ENCODE assay signal across 12 cellular contexts in genomic region chr7:37921876-37922275, GRCh38. TPM values are rescaled to one million over a fixed set of nuclear protein-coding genes. Genes with fewer than 3 reads are reported as not detected.
A peak's percentile ranks its signal among the peaks of the same experiment; 100 is the strongest.
DNase-seq lines count a peak whose midpoint lies in the region; ATAC-seq, FAIRE-seq and TF ChIP-seq lines count a peak whose summit lies in the region.
"Had no signal": no experiment of that assay in that cellular context is flagged by ENCODE, and none has a peak within 500 bp of the region (broad histone marks: within the 10 kb centered on the region; RNA-seq: fewer than 3 reads in every experiment).

No MANE protein-coding gene starts in this region.

- intact Hi-C loops in naive thymus-derived CD4-positive, alpha-beta T cell (cut with micrococcal nuclease) = no loop called here
- intact Hi-C loops in testis (cut with DNase I; ENCODE audit: low total_unique reads) = no loop called here

- TF ChIP-seq RAD21 in A549 (conservative IDR thresholded peaks at IDR 0.05 in 1 of 2, IDR thresholded peaks at IDR 0.05 in 1 of 2) = no peak

- peak overlapping the region in 6 of 10 donors; percentile 8 to 83 (median 36) for H3K4me3 Mint-ChIP-seq in naive thymus-derived CD4-positive, alpha-beta T cell

- CTCF ChIA-PET in A549 (lab: Yijun Ruan, JAX) = interaction anchor here (0.6 to 6.6 kb wide), 8 partner anchors 11 to 377 kb away, joined by 3 to 159 read pairs (median 4); no protein-coding TSS in a partner anchor
- CTCF ChIA-PET in naive thymus-derived CD4-positive, alpha-beta T cell (lab: Charles Lee) = no interaction called here

- peaks cover 45 to 59% (median 56%) of the 10 kb centered on the region in 5 donors for H3K27me3 Mint-ChIP-seq in naive thymus-derived CD4-positive, alpha-beta T cell

- H3K9me3 Mint-ChIP-seq in naive thymus-derived CD4-positive, alpha-beta T cell = peaks cover 0 to 10% (median 8%) of the 10 kb centered on the region in 11 donors

- H3K27ac ChIP-seq in A549 = peak overlapping the region; percentile 98 to 99
- H3K27ac ChIP-seq in HUES48 (ENCODE audit: low read depth, low read length) = no peak overlapping the region
- H3K27ac ChIP-seq in coronary artery = no peak overlapping the region
- H3K27ac ChIP-seq in naive thymus-derived CD4-positive, alpha-beta T cell (ENCODE audit: low read depth, low read length) = no peak overlapping the region
- H3K27ac ChIP-seq in testis = peak overlapping the region in 1 of 2 donors; percentile 91

- H3K4me1 Mint-ChIP-seq in naive thymus-derived CD4-positive, alpha-beta T cell = peaks cover 5 to 25% (median 16%) of the 10 kb centered on the region in 7 donors

- no peak for FAIRE-seq in A549 (lab: Jason Lieb, UNC)

- H3K36me3 ChIP-seq in HUES48 (ENCODE audit: control insufficient read depth, insufficient read depth, low read length) = no peaks in the 10 kb centered on the region
- H3K36me3 ChIP-seq in naive thymus-derived CD4-positive, alpha-beta T cell (ENCODE audit: control insufficient read depth in 2 of 3, insufficient read depth in 3 of 3, low read length in 3 of 3) = no peaks in the 10 kb centered on the region
- H3K36me3 ChIP-seq in testis (ENCODE audit: low read depth, missing control alignments) = no peaks in the 10 kb centered on the region
- H3K36me3 ChIP-seq: brain microvascular endothelial cell had no signal

- POLR2A ChIA-PET in A549 (lab: Yijun Ruan, JAX) = interaction anchor here (0.8 to 2.7 kb wide), 4 partner anchors 9 to 294 kb away, joined by 4 to 11 read pairs (median 8); partner anchors contain the start of gene STARD3NL
- POLR2A ChIA-PET in naive thymus-derived CD4-positive, alpha-beta T cell (lab: Charles Lee) = no interaction called here

- WGBS in A549 (ENCODE audit: missing lambda C conversion rate) = 16% methylated on average over 4 of the region's 4 CpGs
- WGBS in testis, 2 donors = 37 to 48% methylated on average over 4 of the region's 4 CpGs

- TF ChIP-seq CTCF in A549 (IDR thresholded peaks at IDR 0.05) (no peak), coronary artery (IDR thresholded peaks at IDR 0.05) (no peak), testis (IDR thresholded peaks at IDR 0.05) (no peak)

- no peak for DNase-seq in A549 (ENCODE audit: low read depth in 1 of 2, low spot score in 1 of 2)
- no peak for DNase-seq in coronary artery (ENCODE audit: low spot score)
- DNase-seq in naive thymus-derived CD4-positive, alpha-beta T cell = no peak
- no peak for DNase-seq in D341Med (ENCODE audit: low spot score)
- DNase-seq in NCI-H345 treated with DMSO at 0.1 percent for 48 hours (lab: John Stamatoyannopoulos, UW; ENCODE audit: unreplicated experiment) = no peak
- no peak for DNase-seq in testis
- DNase-seq: activated CD4-positive, alpha-beta T cell treated with anti-CD3 and anti-CD28 coated beads, Interleukin-2, amount 10 ng/mL, durations not matched to agents 7 days and 5 days; CD4-positive, CD25-positive, alpha-beta regulatory T cell; NCI-H1436 treated with DMSO at 0.1 percent for 48 hours had no signal

- TF ChIP-seq EP300 in A549 (IDR thresholded peaks at IDR 0.05) = no peak

- H3K9ac ChIP-seq in HUES48 (ENCODE audit: low read depth, low read length) = no peak overlapping the region

- H3K4me2 ChIP-seq in A549 = peak overlapping the region; percentile 96

- peaks cover 0 to 18% (median 0%) of the 10 kb centered on the region in 5 donors for H3K36me3 Mint-ChIP-seq in naive thymus-derived CD4-positive, alpha-beta T cell
- H3K36me3 Mint-ChIP-seq: CD4-positive, CD25-positive, alpha-beta regulatory T cell had no signal

- H3K9me3 ChIP-seq in A549 (peaks cover 22% of the 10 kb centered on the region), HUES48 (ENCODE audit: control insufficient read depth, insufficient read depth, low read length) (no peaks in the 10 kb centered on the region), testis (no peaks in the 10 kb centered on the region)
- H3K9me3 ChIP-seq in naive thymus-derived CD4-positive, alpha-beta T cell (ENCODE audit: control insufficient read depth in 2 of 3, low read length in 3 of 3) = no peaks in the 10 kb centered on the region

- peaks cover 42% of the 10 kb centered on the region for H3K27me3 ChIP-seq in HUES48 (ENCODE audit: control insufficient read depth, insufficient read depth, low read length)
- peaks cover 0 to 4% of the 10 kb centered on the region in 2 donors for H3K27me3 ChIP-seq in naive thymus-derived CD4-positive, alpha-beta T cell (ENCODE audit: control insufficient read depth in 2 of 2, insufficient read depth in 2 of 2, low read length in 2 of 2)
- H3K27me3 ChIP-seq in testis = no peaks in the 10 kb centered on the region
- H3K27me3 ChIP-seq: brain microvascular endothelial cell had no signal

- H3K4me1 ChIP-seq in A549 (peaks cover 24% of the 10 kb centered on the region), HUES48 (ENCODE audit: control insufficient read depth, insufficient read depth, low read length) (peaks cover 9% of the 10 kb centered on the region; the same call in 1 of the 2 replicates), testis (peaks cover 3% of the 10 kb centered on the region)
- H3K4me1 ChIP-seq in naive thymus-derived CD4-positive, alpha-beta T cell (ENCODE audit: control insufficient read depth in 2 of 2, insufficient read depth in 2 of 2, low read length in 2 of 2) = no peaks in the 10 kb centered on the region

- H3K4me3 ChIP-seq in A549 = peak overlapping the region; percentile 78
- H3K4me3 ChIP-seq in HUES48 (ENCODE audit: low read depth, low read length) = peak overlapping the region; percentile 76
- peak overlapping the region; percentile 96 for H3K4me3 ChIP-seq in coronary artery
- no peak overlapping the region for H3K4me3 ChIP-seq in naive thymus-derived CD4-positive, alpha-beta T cell (ENCODE audit: low read length)
- no peak overlapping the region for H3K4me3 ChIP-seq in testis

- TF ChIP-seq POLR2A in A549 (IDR thresholded peaks at IDR 0.05; ENCODE audit: low read length) (no peak), testis (IDR thresholded peaks at IDR 0.05) (no peak)

- no peak overlapping the region for H3K27ac Mint-ChIP-seq in naive thymus-derived CD4-positive, alpha-beta T cell
- H3K27ac Mint-ChIP-seq: activated CD4-positive, alpha-beta T cell treated with anti-CD3 and anti-CD28 coated beads, Interleukin-2, amount 10 ng/mL, durations not matched to agents 7 days and 5 days; CD4-positive, CD25-positive, alpha-beta regulatory T cell had no signal

- ATAC-seq in A549 (no peak), GM21447 (IDR thresholded peaks at IDR 0.05; ENCODE audit: unreplicated experiment) (no peak)
- no peak for ATAC-seq in naive thymus-derived CD4-positive, alpha-beta T cell

TF ChIP-seq in A549, 52 proteins besides CTCF, POLR2A, EP300 and RAD21:
- TF ChIP-seq ZNF302 (CRISPR knock-in tag; IDR thresholded peaks at IDR 0.05) (no peak), CEBPB (IDR thresholded peaks at IDR 0.05) (no peak), FOXS1 (CRISPR knock-in tag; IDR thresholded peaks at IDR 0.05) (no peak), RCOR1 (IDR thresholded peaks at IDR 0.05; ENCODE audit: low read depth, low read length) (no peak), TP53 (CRISPR knock-in tag; IDR thresholded peaks at IDR 0.05) (no peak), ZSCAN20 (CRISPR knock-in tag; IDR thresholded peaks at IDR 0.05) (no peak), MYC (IDR thresholded peaks at IDR 0.05; ENCODE audit: borderline replicate concordance, low read length) (no peak), RFX5 (IDR thresholded peaks at IDR 0.05) (no peak), TFCP2L1 (CRISPR knock-in tag; IDR thresholded peaks at IDR 0.05) (no peak), KDM5A (IDR thresholded peaks at IDR 0.05) (no peak), ZC3H11A (IDR thresholded peaks at IDR 0.05) (no peak)
- TF ChIP-seq, protein P1, sequence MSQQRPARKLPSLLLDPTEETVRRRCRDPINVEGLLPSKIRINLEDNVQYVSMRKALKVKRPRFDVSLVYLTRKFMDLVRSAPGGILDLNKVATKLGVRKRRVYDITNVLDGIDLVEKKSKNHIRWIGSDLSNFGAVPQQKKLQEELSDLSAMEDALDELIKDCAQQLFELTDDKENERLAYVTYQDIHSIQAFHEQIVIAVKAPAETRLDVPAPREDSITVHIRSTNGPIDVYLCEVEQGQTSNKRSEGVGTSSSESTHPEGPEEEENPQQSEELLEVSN (IDR thresholded peaks at IDR 0.05; ENCODE audit: borderline replicate concordance, low read depth) = no peak
- TF ChIP-seq, protein P2, sequence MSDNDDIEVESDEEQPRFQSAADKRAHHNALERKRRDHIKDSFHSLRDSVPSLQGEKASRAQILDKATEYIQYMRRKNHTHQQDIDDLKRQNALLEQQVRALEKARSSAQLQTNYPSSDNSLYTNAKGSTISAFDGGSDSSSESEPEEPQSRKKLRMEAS (IDR thresholded peaks at IDR 0.05) = no peak
- TF ChIP-seq, protein P3, sequence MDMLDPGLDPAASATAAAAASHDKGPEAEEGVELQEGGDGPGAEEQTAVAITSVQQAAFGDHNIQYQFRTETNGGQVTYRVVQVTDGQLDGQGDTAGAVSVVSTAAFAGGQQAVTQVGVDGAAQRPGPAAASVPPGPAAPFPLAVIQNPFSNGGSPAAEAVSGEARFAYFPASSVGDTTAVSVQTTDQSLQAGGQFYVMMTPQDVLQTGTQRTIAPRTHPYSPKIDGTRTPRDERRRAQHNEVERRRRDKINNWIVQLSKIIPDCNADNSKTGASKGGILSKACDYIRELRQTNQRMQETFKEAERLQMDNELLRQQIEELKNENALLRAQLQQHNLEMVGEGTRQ (IDR thresholded peaks at IDR 0.05) = no peak

RNA-seq across cellular contexts. Expression of gene EPDR1, which starts 1.4 kb away (rescaled TPM):
- polyA plus RNA-seq in A549 (2011; rRNA removed) (112 TPM in 2 replicates), A549 (2017; fragmentation: RNase III; extraction: RNeasy Plus Mini Kit Qiagen cat#74134 plus additional on column Dnase treatment) (99.3 to 109 TPM (median 101 TPM) in 3 replicates), testis (ENCODE audit: insufficient read depth, low read depth, low replicate concordance) (33.9 TPM)
- 52.7 and 80.8 TPM in 2 replicates for polyA plus RNA-seq in A549 (2012; cell fraction: cytosol; rRNA removed)
- polyA plus RNA-seq in A549 (2012; cell fraction: nucleus; rRNA removed) = 52.7 and 91.5 TPM in 2 replicates
- polyA minus RNA-seq in A549 (2011; rRNA and poly(A)+ RNA removed) = 49.9 and 50.6 TPM in 2 replicates
- total RNA-seq in naive thymus-derived CD4-positive, alpha-beta T cell = 1 to 10 TPM in 1 of 5 experiments, under 1 TPM in 3, not detected in 1; 0.43 to 1.4 (median 0.72) TPM
- polyA plus RNA-seq in naive thymus-derived CD4-positive, alpha-beta T cell = 1 to 10 TPM; 1.3 to 3.3 TPM
- 10 to 100 TPM; 30.4 to 34.8 TPM for total RNA-seq in testis
- total RNA-seq: CD4-positive, CD25-positive, alpha-beta regulatory T cell had no signal

RNA-seq across cellular contexts. Expression of gene SFRP4, which starts 5.3 kb away (rescaled TPM):
- polyA plus RNA-seq in A549 (2011; rRNA removed) (9.1 and 11.9 TPM in 2 replicates), A549 (2017; fragmentation: RNase III; extraction: RNeasy Plus Mini Kit Qiagen cat#74134 plus additional on column Dnase treatment) (7.4 to 9.8 TPM (median 8.4 TPM) in 3 replicates), testis (ENCODE audit: insufficient read depth, low read depth, low replicate concordance) (48.0 TPM)
- polyA plus RNA-seq in A549 (2012; cell fraction: cytosol; rRNA removed) = 8.9 and 9.5 TPM in 2 replicates
- polyA plus RNA-seq in A549 (2012; cell fraction: nucleus; rRNA removed) = 7.5 and 13.3 TPM in 2 replicates
- 4.5 and 5.6 TPM in 2 replicates for polyA minus RNA-seq in A549 (2011; rRNA and poly(A)+ RNA removed)
- not detected for total RNA-seq in naive thymus-derived CD4-positive, alpha-beta T cell
- polyA plus RNA-seq in naive thymus-derived CD4-positive, alpha-beta T cell = not detected
- 10 to 100 TPM in 1 of 2 donors, 1 to 10 TPM in 1; 9.0 to 18.5 TPM for total RNA-seq in testis
- total RNA-seq: activated CD4-positive, alpha-beta T cell treated with anti-CD3 and anti-CD28 coated beads, Interleukin-2, amount 10 ng/mL, durations not matched to agents 7 days and 5 days; CD4-positive, CD25-positive, alpha-beta regulatory T cell had no signal
- polyA plus RNA-seq: CD4-positive, CD25-positive, alpha-beta regulatory T cell had no signal

Comparison
In these comparisons a context has a peak if more than half of its experiments do, and no peak if none do; other contexts are left out.
1. H3K27ac ChIP-seq: peak in A549 (2 of 2); none in HUES48 (single experiment), coronary artery (0 of 2) and naive thymus-derived CD4-positive, alpha-beta T cell (single experiment).
2. H3K4me3 ChIP-seq: peak in A549 (single experiment), HUES48 (single experiment) and coronary artery (single experiment); none in naive thymus-derived CD4-positive, alpha-beta T cell (single experiment) and testis (0 of 2).
3. RNA of gene SFRP4, which starts 5.3 kb away (polyA plus RNA-seq): 48.0 TPM in testis (single experiment) and 7.4 to 13.3 TPM in A549; not detected in naive thymus-derived CD4-positive, alpha-beta T cell; every median in the first group is over 4 times any median in the second.